ENCODE assay signal across 9 cellular contexts in genomic region chrX:38347136-38347535, GRCh38. TPM values are rescaled to one million over a fixed set of nuclear protein-coding genes. Genes with fewer than 3 reads are reported as not detected.
A peak's percentile ranks its signal among the peaks of the same experiment; 100 is the strongest.
DNase-seq lines count a peak whose midpoint lies in the region; ATAC-seq, FAIRE-seq and TF ChIP-seq lines count a peak whose summit lies in the region.
"Had no signal": no experiment of that assay in that cellular context is flagged by ENCODE, and none has a peak within 500 bp of the region (broad histone marks: within the 10 kb centered on the region; RNA-seq: fewer than 3 reads in every experiment).

No MANE protein-coding gene starts in this region.

- no peak overlapping the region for H3K4me3 ChIP-seq in bronchial epithelial cell (ENCODE audit: low read depth, low read length)

- no peak overlapping the region for H3K27ac Mint-ChIP-seq in natural killer cell treated with Interleukin-12 subunit alpha and Interleukin-12 subunit beta and Interleukin-15 and Interleukin-18, amount 100 ng/mL, for 72 hours
- no peak overlapping the region for H3K27ac Mint-ChIP-seq in activated T-helper 1 cell treated with anti-CD3 and anti-CD28 coated beads, Interleukin-12 subunit alpha, Interleukin-12 subunit beta, Interleukin-2, Interleukin-4 antibody, amounts not matched to agents 30 ng/mL and 10 ng/mL and 1 ng/mL, durations not matched to agents 14 hours and 24 hours and 36 hours

- ATAC-seq in GM18907 (IDR thresholded peaks at IDR 0.05; ENCODE audit: unreplicated experiment) (peak; percentile 78), HG03432 (IDR thresholded peaks at IDR 0.05; ENCODE audit: unreplicated experiment) (peak; percentile 84)
- peak; percentile 78 to 86 for ATAC-seq in natural killer cell treated with Interleukin-12 subunit alpha and Interleukin-12 subunit beta and Interleukin-15 and Interleukin-18, amount 100 ng/mL, for 72 hours

- peaks cover 17 to 34% of the 10 kb centered on the region in 2 donors for H3K27me3 Mint-ChIP-seq in natural killer cell treated with Interleukin-12 subunit alpha and Interleukin-12 subunit beta and Interleukin-15 and Interleukin-18, amount 100 ng/mL, for 72 hours
- H3K27me3 Mint-ChIP-seq in activated T-helper 1 cell treated with anti-CD3 and anti-CD28 coated beads, Interleukin-12 subunit alpha, Interleukin-12 subunit beta, Interleukin-2, Interleukin-4 antibody, amounts not matched to agents 30 ng/mL and 10 ng/mL and 1 ng/mL, durations not matched to agents 14 hours and 24 hours and 36 hours (ENCODE audit: insufficient read depth): no peaks in the 10 kb centered on the region

- peaks cover 3 to 5% of the 10 kb centered on the region in 2 donors for H3K4me1 Mint-ChIP-seq in natural killer cell treated with Interleukin-12 subunit alpha and Interleukin-12 subunit beta and Interleukin-15 and Interleukin-18, amount 100 ng/mL, for 72 hours (ENCODE audit: low read depth in 2 of 2)
- no peaks in the 10 kb centered on the region for H3K4me1 Mint-ChIP-seq in activated T-helper 1 cell treated with anti-CD3 and anti-CD28 coated beads, Interleukin-12 subunit alpha, Interleukin-12 subunit beta, Interleukin-2, Interleukin-4 antibody, amounts not matched to agents 30 ng/mL and 10 ng/mL and 1 ng/mL, durations not matched to agents 14 hours and 24 hours and 36 hours (ENCODE audit: low read depth)

- H3K9me3 Mint-ChIP-seq in natural killer cell treated with Interleukin-12 subunit alpha and Interleukin-12 subunit beta and Interleukin-15 and Interleukin-18, amount 100 ng/mL, for 72 hours: no peaks in the 10 kb centered on the region
- H3K9me3 Mint-ChIP-seq in activated T-helper 1 cell treated with anti-CD3 and anti-CD28 coated beads, Interleukin-12 subunit alpha, Interleukin-12 subunit beta, Interleukin-2, Interleukin-4 antibody, amounts not matched to agents 30 ng/mL and 10 ng/mL and 1 ng/mL, durations not matched to agents 14 hours and 24 hours and 36 hours: no peaks in the 10 kb centered on the region

- intact Hi-C loops in activated T-helper 1 cell treated with anti-CD3 and anti-CD28 coated beads, Interleukin-12 subunit alpha, Interleukin-12 subunit beta, Interleukin-2, Interleukin-4 antibody, amounts not matched to agents 30 ng/mL and 10 ng/mL and 1 ng/mL, durations not matched to agents 14 hours and 24 hours and 36 hours (cut with micrococcal nuclease): no loop called here

- no peak for TF ChIP-seq POLR2A in H54 (IDR thresholded peaks at IDR 0.05; ENCODE audit: low read depth, low read length)

- H3K27me3 ChIP-seq in bronchial epithelial cell (ENCODE audit: control insufficient read depth, insufficient read depth, low read length): peaks cover 2% of the 10 kb centered on the region

- FAIRE-seq in bronchial epithelial cell (lab: Jason Lieb, UNC): no peak
- no peak for FAIRE-seq in H54 (lab: Jason Lieb, UNC)

- H3K36me3 ChIP-seq in bronchial epithelial cell (ENCODE audit: control insufficient read depth, insufficient read depth, low read length): no peaks in the 10 kb centered on the region

- no peak for TF ChIP-seq CTCF in bronchial epithelial cell (IDR thresholded peaks at IDR 0.05; ENCODE audit: insufficient read depth, low read length, severe bottlenecking)

- no peaks in the 10 kb centered on the region for H3K36me3 Mint-ChIP-seq in natural killer cell treated with Interleukin-12 subunit alpha and Interleukin-12 subunit beta and Interleukin-15 and Interleukin-18, amount 100 ng/mL, for 72 hours
- H3K36me3 Mint-ChIP-seq in activated T-helper 1 cell treated with anti-CD3 and anti-CD28 coated beads, Interleukin-12 subunit alpha, Interleukin-12 subunit beta, Interleukin-2, Interleukin-4 antibody, amounts not matched to agents 30 ng/mL and 10 ng/mL and 1 ng/mL, durations not matched to agents 14 hours and 24 hours and 36 hours (ENCODE audit: low read depth): no peaks in the 10 kb centered on the region

- DNase-seq in bronchial epithelial cell (ENCODE audit: low read depth) (peak; percentile 78), GOT3 (lab: John Stamatoyannopoulos, UW) (no peak), H54 (ENCODE audit: insufficient read length, low spot score) (no peak)
- no peak for DNase-seq in natural killer cell treated with Interleukin-12 subunit alpha and Interleukin-12 subunit beta and Interleukin-15 and Interleukin-18, amount 100 ng/mL, for 72 hours (ENCODE audit: low spot score)
- no peak for DNase-seq in activated CD8-positive, alpha-beta memory T cell treated with anti-CD3 and anti-CD28 coated beads, Interleukin-2, amount 50 U/mL, for 4 hours
- DNase-seq in activated T-helper 1 cell treated with anti-CD3 and anti-CD28 coated beads, Interleukin-12 subunit alpha, Interleukin-12 subunit beta, Interleukin-2, Interleukin-4 antibody, amounts not matched to agents 30 ng/mL and 10 ng/mL and 1 ng/mL, durations not matched to agents 14 hours and 24 hours and 36 hours (ENCODE audit: low spot score): no peak
- DNase-seq: NCI-H69 had no signal

- no peak overlapping the region for H3K4me3 Mint-ChIP-seq in natural killer cell treated with Interleukin-12 subunit alpha and Interleukin-12 subunit beta and Interleukin-15 and Interleukin-18, amount 100 ng/mL, for 72 hours
- H3K4me3 Mint-ChIP-seq in activated T-helper 1 cell treated with anti-CD3 and anti-CD28 coated beads, Interleukin-12 subunit alpha, Interleukin-12 subunit beta, Interleukin-2, Interleukin-4 antibody, amounts not matched to agents 30 ng/mL and 10 ng/mL and 1 ng/mL, durations not matched to agents 14 hours and 24 hours and 36 hours: no peak overlapping the region

RNA-seq across cellular contexts. Expression of gene OTC, which starts 5.3 kb away (rescaled TPM):
- total RNA-seq in bronchial epithelial cell: not detected in 2 replicates
- not detected for total RNA-seq in natural killer cell treated with Interleukin-12 subunit alpha and Interleukin-12 subunit beta and Interleukin-15 and Interleukin-18, amount 100 ng/mL, for 72 hours
- total RNA-seq in activated T-helper 1 cell treated with anti-CD3 and anti-CD28 coated beads, Interleukin-12 subunit alpha, Interleukin-12 subunit beta, Interleukin-2, Interleukin-4 antibody, amounts not matched to agents 30 ng/mL and 10 ng/mL and 1 ng/mL, durations not matched to agents 14 hours and 24 hours and 36 hours: not detected in 2 replicates

RNA-seq across cellular contexts. Expression of gene RPGR, which starts 19.8 kb away (rescaled TPM):
- total RNA-seq in bronchial epithelial cell: 6.5 and 8.2 TPM in 2 replicates
- 10 to 100 TPM; 11.4 to 12.3 TPM for total RNA-seq in natural killer cell treated with Interleukin-12 subunit alpha and Interleukin-12 subunit beta and Interleukin-15 and Interleukin-18, amount 100 ng/mL, for 72 hours
- 7.5 and 9.3 TPM in 2 replicates for total RNA-seq in activated T-helper 1 cell treated with anti-CD3 and anti-CD28 coated beads, Interleukin-12 subunit alpha, Interleukin-12 subunit beta, Interleukin-2, Interleukin-4 antibody, amounts not matched to agents 30 ng/mL and 10 ng/mL and 1 ng/mL, durations not matched to agents 14 hours and 24 hours and 36 hours
